ENCODE assay signal across 17 cellular contexts in the genomic region with DNA sequence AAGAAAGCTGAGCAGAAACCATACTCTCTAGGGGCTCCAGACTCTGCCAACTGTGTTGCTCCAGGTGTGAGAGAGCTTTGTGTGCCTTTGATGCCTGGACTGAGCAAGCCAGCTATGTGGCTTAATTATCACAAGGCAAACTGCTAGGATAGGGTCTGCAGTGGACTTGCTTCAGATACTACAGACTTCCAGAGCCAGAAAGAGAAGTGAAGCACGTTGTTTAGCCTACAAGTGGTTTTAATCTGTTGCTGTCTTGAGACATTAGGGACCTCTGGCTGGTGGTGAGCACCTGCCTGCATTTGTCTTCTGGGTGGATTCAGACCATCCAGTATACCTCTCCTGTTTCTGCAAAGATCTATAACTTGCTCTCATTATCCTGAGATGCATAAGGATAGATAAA.
"Had no signal": no experiment of that assay in that cellular context is flagged by ENCODE, and none has a peak within 500 bp of the region (broad histone marks: within the 10 kb centered on the region; RNA-seq: fewer than 3 reads in every experiment).

No MANE protein-coding gene starts in this region.

- H3K27me3 ChIP-seq: heart left ventricle, pancreas had no signal

- H3K36me3 ChIP-seq: heart left ventricle, pancreas had no signal

- H3K9me3 ChIP-seq: heart left ventricle, pancreas had no signal

- DNase-seq: effector CD4-positive, alpha-beta T cell; heart left ventricle; hippocampal formation; left colon; left ventricle myocardium superior; mesenchymal stem cell; midbrain; occipital lobe; pancreas; right cardiac atrium; small intestine; stimulated activated CD4-positive, alpha-beta T cell treated with anti-CD3 and anti-CD28 coated beads, Interleukin-12 subunit alpha, Interleukin-12 subunit beta, amount 100 ng/mL, for 4 hours; stimulated activated naive CD4-positive, alpha-beta T cell; trophoblast cell had no signal

- H3K4me1 ChIP-seq: pancreas had no signal

- H3K9me3 Mint-ChIP-seq: natural killer cell treated with Interleukin-12 subunit alpha and Interleukin-12 subunit beta and Interleukin-15 and Interleukin-18, amount 100 ng/mL, for 72 hours had no signal

- H3K36me3 Mint-ChIP-seq: natural killer cell treated with Interleukin-12 subunit alpha and Interleukin-12 subunit beta and Interleukin-15 and Interleukin-18, amount 100 ng/mL, for 72 hours had no signal

- H3K27ac Mint-ChIP-seq: natural killer cell treated with Interleukin-12 subunit alpha and Interleukin-12 subunit beta and Interleukin-15 and Interleukin-18, amount 100 ng/mL, for 72 hours; progenitor cell of endocrine pancreas had no signal

- H3K4me3 Mint-ChIP-seq: natural killer cell treated with Interleukin-12 subunit alpha and Interleukin-12 subunit beta and Interleukin-15 and Interleukin-18, amount 100 ng/mL, for 72 hours had no signal

- H3K4me3 ChIP-seq: heart left ventricle, lung, pancreas had no signal

- H3K27ac ChIP-seq: heart left ventricle, pancreas had no signal
